9 cellular contexts compared by ENCODE assay signal in genomic region chr16:81616321-81617020, GRCh38.
DNase-seq lines count a peak whose midpoint lies in the region; ATAC-seq, FAIRE-seq and TF ChIP-seq lines count a peak whose summit lies in the region.
"Had no signal": no experiment of that assay in that cellular context is flagged by ENCODE, and none has a peak within 500 bp of the region (broad histone marks: within the 10 kb centered on the region; RNA-seq: fewer than 3 reads in every experiment).

No MANE protein-coding gene starts in this region.

- H2AFZ ChIP-seq in keratinocyte (ENCODE audit: control insufficient read depth, low read length) = no peak overlapping the region

- H3K4me3 ChIP-seq in adipocyte (ENCODE audit: low read length) (no peak overlapping the region), keratinocyte (ENCODE audit: control insufficient read depth in 2 of 3, extremely low read depth in 1 of 3, insufficient read depth in 2 of 3, low read depth in 1 of 3, low read length in 3 of 3) (no peak overlapping the region)
- H3K4me3 ChIP-seq: suprapubic skin had no signal

- dilution Hi-C loops in keratinocyte (cut with MboI; ENCODE audit: extremely low pct_ligation_motif_present, low sequenced_read_pairs) = no loop called here

- H3K27ac Mint-ChIP-seq in T-cell = peak overlapping the region in 1 of 2 donors; percentile 92

- CTCF ChIA-PET in T-cell (lab: Charles Lee) = interaction anchor here in 1 of 2 donors (0.6 to 1.4 kb wide), 7 partner anchors 14 to 213 kb away, joined by 3 to 7 read pairs (median 4); no protein-coding TSS in a partner anchor

- peaks cover 19% of the 10 kb centered on the region for H3K36me3 Mint-ChIP-seq in T-cell

- peaks cover 63% of the 10 kb centered on the region for H3K79me2 ChIP-seq in keratinocyte (ENCODE audit: control insufficient read depth, insufficient read depth, low read length)

- H3K27ac ChIP-seq in keratinocyte (ENCODE audit: control insufficient read depth, insufficient read depth, low read length) = no peak overlapping the region
- H3K27ac ChIP-seq: suprapubic skin had no signal

- H3K9ac ChIP-seq in adipocyte (ENCODE audit: low read length) = no peak overlapping the region
- H3K9ac ChIP-seq in keratinocyte (ENCODE audit: control insufficient read depth, extremely low read depth, insufficient read depth, low read length) = peak overlapping the region; percentile 12

- DNase-seq in T-cell (peak; percentile 47 to 85 (median 76)), adipocyte (ENCODE audit: low read depth) (peak; percentile 55), keratinocyte (ENCODE audit: low read depth, low spot score) (no peak), T1000 (lab: John Stamatoyannopoulos, UW) (no peak), amniotic stem cell (lab: John Stamatoyannopoulos, UW) (no peak)
- DNase-seq in stimulated activated CD4-positive, alpha-beta T cell treated with anti-CD3 and anti-CD28 coated beads, TNF-alpha, amount 100 ng/mL, for 1 hour (ENCODE audit: low read depth in 3 of 3, low spot score in 1 of 3) = peak; percentile 20 to 41 (median 29)

- no peak for TF ChIP-seq CTCF in keratinocyte (optimal IDR thresholded peaks at IDR 0.05 in 1 of 3, IDR thresholded peaks at IDR 0.05 in 1 of 3, conservative IDR thresholded peaks at IDR 0.05 in 1 of 3; ENCODE audit: extremely low read depth in 1 of 3, insufficient read depth in 2 of 3, low read length in 3 of 3)

- no peaks in the 10 kb centered on the region for H3K9me3 Mint-ChIP-seq in T-cell

- H3K36me3 ChIP-seq in adipocyte (ENCODE audit: control insufficient read depth, insufficient read depth, low read length, severe bottlenecking) (peaks cover 8% of the 10 kb centered on the region), keratinocyte (ENCODE audit: control insufficient read depth in 2 of 2, extremely low read depth in 1 of 2, insufficient read depth in 2 of 2, low read length in 2 of 2) (peaks cover 21 to 41% of the 10 kb centered on the region in 2 experiments)

- POLR2A ChIA-PET in T-cell (lab: Charles Lee) = interaction anchor here in 1 of 2 donors (0.7 to 1.3 kb wide), 3 partner anchors 92 to 1035 kb away, joined by 3 to 5 read pairs (median 3); no protein-coding TSS in a partner anchor

- H3K4me3 Mint-ChIP-seq in T-cell = peak overlapping the region; percentile 49 to 63 (median 61)

- H3K9me1 ChIP-seq in keratinocyte (ENCODE audit: control insufficient read depth, extremely low read depth, insufficient read depth, low read length) = peaks cover 7% of the 10 kb centered on the region

- H3K9me3 ChIP-seq in adipocyte (ENCODE audit: control insufficient read depth, low read length) (no peaks in the 10 kb centered on the region), keratinocyte (ENCODE audit: control insufficient read depth, low read depth, low read length) (no peaks in the 10 kb centered on the region)
- H3K9me3 ChIP-seq: suprapubic skin had no signal

- no peak for FAIRE-seq in keratinocyte (lab: Jason Lieb, UNC)

- H3K4me1 ChIP-seq in adipocyte (ENCODE audit: control insufficient read depth, insufficient read depth, low read length) (peaks cover 36% of the 10 kb centered on the region), keratinocyte (ENCODE audit: control insufficient read depth, extremely low read depth, insufficient read depth, low read length) (peaks cover 20% of the 10 kb centered on the region)

- ATAC-seq in GM18502 (IDR thresholded peaks at IDR 0.05; ENCODE audit: poor library complexity, unreplicated experiment) (peak; percentile 90), HG02798 (IDR thresholded peaks at IDR 0.05; ENCODE audit: poor library complexity, unreplicated experiment) (peak; percentile 74), T-cell (replicated peaks in 1 of 4) (peak; percentile 88 to 94 (median 92))

- H4K20me1 ChIP-seq in keratinocyte (ENCODE audit: control insufficient read depth, extremely low read depth, insufficient read depth, low read length) = no peaks in the 10 kb centered on the region

- H3K4me1 Mint-ChIP-seq in T-cell = peaks cover 2 to 9% (median 3%) of the 10 kb centered on the region in 3 donors

- H3K27me3 ChIP-seq in adipocyte (replicated peaks; ENCODE audit: control insufficient read depth, insufficient read depth, low read length) = no peaks in the 10 kb centered on the region
- no peaks in the 10 kb centered on the region for H3K27me3 ChIP-seq in keratinocyte (ENCODE audit: control insufficient read depth, extremely low read depth, insufficient read depth, low read length)
- H3K27me3 ChIP-seq: suprapubic skin had no signal

- H3K27me3 Mint-ChIP-seq in T-cell = no peaks in the 10 kb centered on the region

- H3K4me2 ChIP-seq in keratinocyte (ENCODE audit: control insufficient read depth, extremely low read depth, insufficient read depth, low read depth, low read length) = no peak overlapping the region

Comparison
In these comparisons a context has a peak if more than half of its experiments do, and no peak if none do; other contexts are left out.
1. DNase-seq: peak in T-cell (34 of 34), adipocyte (single experiment) and stimulated activated CD4-positive, alpha-beta T cell treated with anti-CD3 and anti-CD28 coated beads, TNF-alpha, amount 100 ng/mL, for 1 hour (3 of 3); none in keratinocyte (single experiment), T1000 (single experiment) and amniotic stem cell (single experiment).
2. Peak in every context shown above with its lines, with median percentiles within 50 percentile points of each other: ATAC-seq.